In genomic region chr13:49998714-49999624, GRCh38 we compare ENCODE assay signal across 2 cellular contexts.
TF ChIP-seq lines count a peak whose summit lies in the region.

No MANE protein-coding gene starts in this region.

TF ChIP-seq in HCT116, 20 proteins besides CTCF, POLR2A, EP300 and RAD21:
- no peak for TF ChIP-seq ELF1 (IDR thresholded peaks at IDR 0.05; ENCODE audit: borderline replicate concordance, low read depth)
- no peak for TF ChIP-seq SRF (IDR thresholded peaks at IDR 0.05; ENCODE audit: low read depth)
- TF ChIP-seq EZH2 (IDR thresholded peaks at IDR 0.05) = no peak
- TF ChIP-seq POLR2AphosphoS5 (IDR thresholded peaks at IDR 0.05; ENCODE audit: low read depth, low read length) = no peak
- TF ChIP-seq SIN3A (IDR thresholded peaks at IDR 0.05; ENCODE audit: low read depth) = no peak
- TF ChIP-seq ZBTB33 (IDR thresholded peaks at IDR 0.05; ENCODE audit: extremely low read depth, insufficient replicate concordance, low read length) = no peak
- no peak for TF ChIP-seq FOSL1 (IDR thresholded peaks at IDR 0.05; ENCODE audit: low read depth)
- no peak for TF ChIP-seq ZFX (IDR thresholded peaks at IDR 0.05)
- TF ChIP-seq, protein P1, sequence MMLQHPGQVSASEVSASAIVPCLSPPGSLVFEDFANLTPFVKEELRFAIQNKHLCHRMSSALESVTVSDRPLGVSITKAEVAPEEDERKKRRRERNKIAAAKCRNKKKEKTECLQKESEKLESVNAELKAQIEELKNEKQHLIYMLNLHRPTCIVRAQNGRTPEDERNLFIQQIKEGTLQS (IDR thresholded peaks at IDR 0.05) = no peak
- TF ChIP-seq EGR1 (IDR thresholded peaks at IDR 0.05; ENCODE audit: low read depth) = no peak
TF ChIP-seq in HCT116: peak in this region for 0.

TF ChIP-seq in GM12878, 131 proteins besides CTCF, POLR2A, EP300 and RAD21:
- 0 out of 2 replicates have a peak, but pooled peaks have one; percentile 33 for TF ChIP-seq POLR2AphosphoS5 (IDR thresholded peaks at IDR 0.05; ENCODE audit: low read length)
- TF ChIP-seq ZNF384 (IDR thresholded peaks at IDR 0.05; ENCODE audit: borderline replicate concordance, low read depth, low read length) = no peak
- TF ChIP-seq POU2F2 (IDR thresholded peaks at IDR 0.05; ENCODE audit: borderline replicate concordance, low read depth, low read length) = peak; percentile 32; the same call in 1 of the 3 replicates
- peak; percentile 66 for TF ChIP-seq YY1 (IDR thresholded peaks at IDR 0.05; ENCODE audit: low read depth, low read length)
